Comparison of ENCODE assay signal across 11 cellular contexts in genomic region chr5:93604119-93604963, GRCh38. TPM values are rescaled to one million over a fixed set of nuclear protein-coding genes. Genes with fewer than 3 reads are reported as not detected.
DNase-seq lines count a peak whose midpoint lies in the region; ATAC-seq and TF ChIP-seq lines count a peak whose summit lies in the region.
"Had no signal": no experiment of that assay in that cellular context is flagged by ENCODE, and none has a peak within 500 bp of the region (broad histone marks: within the 10 kb centered on the region; RNA-seq: fewer than 3 reads in every experiment).

No MANE protein-coding gene starts in this region.

- no peak overlapping the region for H4K8ac ChIP-seq in H9 (replicated peaks; ENCODE audit: insufficient read length, low read depth, low read length)

- no peak overlapping the region for H2BK5ac ChIP-seq in H9 (ENCODE audit: insufficient read length, low read length)

- H3K4me3 ChIP-seq in ACC112 (ENCODE audit: low read depth, low read length): peak overlapping the region; percentile 60
- peak overlapping the region; percentile 11 for H3K4me3 ChIP-seq in ectodermal cell (ENCODE audit: insufficient read depth, low read depth, low read length)
- no peak overlapping the region for H3K4me3 ChIP-seq in neural cell (ENCODE audit: low read length)
- H3K4me3 ChIP-seq in CD8-positive, alpha-beta T cell (ENCODE audit: low read depth, low read length): no peak overlapping the region
- H3K4me3 ChIP-seq: skin epidermis had no signal

- H2AK5ac ChIP-seq in H9 (ENCODE audit: insufficient read length, low read length): no peak overlapping the region

- no peak overlapping the region for H3K27ac Mint-ChIP-seq in H9
- no peak overlapping the region for H3K27ac Mint-ChIP-seq in CD8-positive, alpha-beta T cell

- no peaks in the 10 kb centered on the region for H3F3A ChIP-seq in neural cell (ENCODE audit: insufficient read depth, low read length, poor library complexity, severe bottlenecking)

- H2BK20ac ChIP-seq in H9 (ENCODE audit: low read depth, low read length, poor library complexity, severe bottlenecking): no peak overlapping the region

- H3K27me3 Mint-ChIP-seq in H9 (ENCODE audit: low read depth): no peaks in the 10 kb centered on the region
- peaks cover 68% of the 10 kb centered on the region for H3K27me3 Mint-ChIP-seq in CD8-positive, alpha-beta T cell (ENCODE audit: low read depth)

- H3T11ph ChIP-seq in H9 (ENCODE audit: low read length): no peak overlapping the region

- TF ChIP-seq CTCF in H9 (conservative IDR thresholded peaks at IDR 0.05) (no peak), neural cell (IDR thresholded peaks at IDR 0.05; ENCODE audit: poor library complexity, severe bottlenecking) (no peak)
- no peak for TF ChIP-seq CTCF in CD8-positive, alpha-beta T cell (IDR thresholded peaks at IDR 0.05)

- H3K18ac ChIP-seq in H9 (ENCODE audit: insufficient read length, low read depth, low read length): no peak overlapping the region

- no peak overlapping the region for H4K5ac ChIP-seq in H9 (ENCODE audit: insufficient read length, low read depth, low read length)

- no peak overlapping the region for H3K56ac ChIP-seq in H9 (ENCODE audit: insufficient read length, low read depth, low read length)

- H3K27me3 ChIP-seq in ACC112 (ENCODE audit: insufficient read depth, low read length) (peaks cover 20% of the 10 kb centered on the region), H9 (ENCODE audit: insufficient read depth, low read length) (peaks cover 86% of the 10 kb centered on the region), ectodermal cell (ENCODE audit: control insufficient read depth, insufficient read depth, low read length, poor library complexity, severe bottlenecking) (peaks cover 100% of the 10 kb centered on the region), neural cell (ENCODE audit: insufficient read depth, low read depth, low read length) (peaks cover 100% of the 10 kb centered on the region)
- peaks cover 63% of the 10 kb centered on the region for H3K27me3 ChIP-seq in CD8-positive, alpha-beta T cell (ENCODE audit: insufficient read depth, low read length)

- intact Hi-C loops in CD8-positive, alpha-beta T cell (cut with DNase I, micrococcal nuclease): no loop called here

- H3K4me1 ChIP-seq in ACC112 (ENCODE audit: control insufficient read depth, insufficient read depth, low read length, unreplicated experiment): peaks cover 12% of the 10 kb centered on the region
- peaks cover 3% of the 10 kb centered on the region; the same call in 1 of the 2 replicates for H3K4me1 ChIP-seq in H9 (ENCODE audit: insufficient read depth, low read length)
- H3K4me1 ChIP-seq in ectodermal cell (ENCODE audit: control insufficient read depth, insufficient read depth, low read length): peaks cover 35% of the 10 kb centered on the region
- peaks cover 6% of the 10 kb centered on the region for H3K4me1 ChIP-seq in CD8-positive, alpha-beta T cell (ENCODE audit: insufficient read depth, low read length)

- TF ChIP-seq RAD21 in neural cell (conservative IDR thresholded peaks at IDR 0.05): no peak

- no peaks in the 10 kb centered on the region for H3K79me1 ChIP-seq in H9 (ENCODE audit: insufficient read depth, low read depth, low read length, poor library complexity, severe bottlenecking)

- CTCF ChIA-PET in CD8-positive, alpha-beta T cell (lab: Charles Lee): interaction anchor here (0.7 kb wide), 1 partner anchor 201 kb away, joined by 4 read pairs; no protein-coding TSS in a partner anchor

- POLR2A ChIA-PET in CD8-positive, alpha-beta T cell (lab: Charles Lee): no interaction called here

- ATAC-seq in CD8-positive, alpha-beta T cell: no peak

- H4K20me1 ChIP-seq in H9 (ENCODE audit: control insufficient read depth, insufficient read depth, insufficient read length) (no peaks in the 10 kb centered on the region), neural cell (ENCODE audit: insufficient read depth) (no peaks in the 10 kb centered on the region)

- H3K9me2 ChIP-seq in neural cell (ENCODE audit: insufficient read depth, low read length): no peaks in the 10 kb centered on the region

- no peak overlapping the region for H3K27ac ChIP-seq in ACC112 (ENCODE audit: low read depth, low read length)
- no peak overlapping the region for H3K27ac ChIP-seq in H9 (ENCODE audit: insufficient read length, low read depth, low read length)
- no peak overlapping the region for H3K27ac ChIP-seq in ectodermal cell (ENCODE audit: insufficient read depth, low read depth, low read length, poor library complexity, severe bottlenecking)
- no peak overlapping the region for H3K27ac ChIP-seq in neural cell (ENCODE audit: low read length)
- H3K27ac ChIP-seq in CD8-positive, alpha-beta T cell (ENCODE audit: low read depth, low read length): no peak overlapping the region
- H3K27ac ChIP-seq: skin epidermis had no signal

- H4K91ac ChIP-seq in H9 (ENCODE audit: insufficient read length, low read depth, low read length): no peak overlapping the region

- no peaks in the 10 kb centered on the region for H3K36me3 ChIP-seq in ACC112 (ENCODE audit: insufficient read depth, low read length)
- H3K36me3 ChIP-seq in ectodermal cell (ENCODE audit: control insufficient read depth, insufficient read depth, low read length): no peaks in the 10 kb centered on the region
- H3K36me3 ChIP-seq in neural cell (ENCODE audit: insufficient read depth, low read length): no peaks in the 10 kb centered on the region
- H3K36me3 ChIP-seq in CD8-positive, alpha-beta T cell (ENCODE audit: insufficient read depth, low read length): no peaks in the 10 kb centered on the region

- TF ChIP-seq EP300 in neural cell (conservative IDR thresholded peaks at IDR 0.05; ENCODE audit: poor library complexity, severe bottlenecking): no peak

- H3K23me2 ChIP-seq in H9 (ENCODE audit: insufficient read length, low read depth, low read length, poor library complexity, severe bottlenecking): peaks cover 4% of the 10 kb centered on the region

- H3K4me2 ChIP-seq in H9 (ENCODE audit: insufficient read depth, insufficient read length, low read length): no peak overlapping the region
- H3K4me2 ChIP-seq in neural cell (ENCODE audit: low read length): no peak overlapping the region

- no peak overlapping the region for H3K9ac ChIP-seq in H9 (ENCODE audit: extremely low read depth, insufficient read length, low read length)
- H3K9ac ChIP-seq in neural cell (ENCODE audit: low read length): no peak overlapping the region

- no peak overlapping the region for H2BK15ac ChIP-seq in H9 (ENCODE audit: low read depth, low read length)

- H3K9me3 ChIP-seq in H9 (ENCODE audit: control insufficient read depth, low read depth, low read length) (no peaks in the 10 kb centered on the region), ectodermal cell (ENCODE audit: control insufficient read depth, low read length) (no peaks in the 10 kb centered on the region), neural cell (ENCODE audit: low read length) (no peaks in the 10 kb centered on the region)
- H3K9me3 ChIP-seq in CD8-positive, alpha-beta T cell (ENCODE audit: low read length): no peaks in the 10 kb centered on the region

- no peaks in the 10 kb centered on the region for H3K36me3 Mint-ChIP-seq in H9 (ENCODE audit: insufficient read depth in 1 of 3, low read depth in 3 of 3)
- no peaks in the 10 kb centered on the region for H3K36me3 Mint-ChIP-seq in CD8-positive, alpha-beta T cell

- no peak overlapping the region for H3K23ac ChIP-seq in H9 (ENCODE audit: insufficient read length, low read depth, low read length)

- H3K4ac ChIP-seq in H9 (ENCODE audit: low read depth, low read length): no peak overlapping the region

- peak overlapping the region in 1 of 2 experiments; percentile 42; a peak in 1 of 5 replicates for H3K4me3 Mint-ChIP-seq in H9
- no peak overlapping the region for H3K4me3 Mint-ChIP-seq in CD8-positive, alpha-beta T cell

- H3K79me2 ChIP-seq in ACC112 (ENCODE audit: control insufficient read depth, insufficient read depth, low read length, unreplicated experiment) (no peaks in the 10 kb centered on the region), H9 (ENCODE audit: insufficient read depth, low read length) (no peaks in the 10 kb centered on the region), neural cell (replicated peaks; ENCODE audit: insufficient read depth, low read length) (no peaks in the 10 kb centered on the region)

- peaks cover 2 to 13% of the 10 kb centered on the region in 2 experiments; a peak in 3 of 5 replicates for H3K9me3 Mint-ChIP-seq in H9
- no peaks in the 10 kb centered on the region for H3K9me3 Mint-ChIP-seq in CD8-positive, alpha-beta T cell

- H3K14ac ChIP-seq in H9 (ENCODE audit: insufficient read depth, low read length): no peak overlapping the region

- H2BK12ac ChIP-seq in H9 (ENCODE audit: insufficient read length, low read depth, low read length): no peak overlapping the region

- H2BK120ac ChIP-seq in H9 (ENCODE audit: low read depth, low read length, poor library complexity, severe bottlenecking): no peak overlapping the region

- peaks cover 15 to 38% of the 10 kb centered on the region in 2 experiments for H3K4me1 Mint-ChIP-seq in H9
- peaks cover 16% of the 10 kb centered on the region for H3K4me1 Mint-ChIP-seq in CD8-positive, alpha-beta T cell (ENCODE audit: low read depth)

- DNase-seq in H9 (peak; percentile 61), MV-4-11 (lab: John Stamatoyannopoulos, UW) (no peak), cerebellar nuclear complex (lab: John Stamatoyannopoulos, UW) (no peak), CD1c-positive myeloid dendritic cell (ENCODE audit: extremely low spot score) (no peak)
- DNase-seq in CD8-positive, alpha-beta T cell: no peak
- DNase-seq: amniotic stem cell, DND-41 had no signal

- H2AFZ ChIP-seq in ACC112 (ENCODE audit: low read length, unreplicated experiment) (no peak overlapping the region), H9 (ENCODE audit: low read length) (no peak overlapping the region), neural cell (ENCODE audit: low read depth, low read length) (no peak overlapping the region)

- WGBS in H9 (ENCODE audit: extremely low coverage, insufficient read length, low lambda C conversion rate): no CpG with 5 or more reads among the region's 54 CpGs
- 2% methylated on average over 54 of the region's 54 CpGs for WGBS in ectodermal cell, 2 experiments

TF ChIP-seq in neural cell, 6 proteins besides CTCF, POLR2A, EP300 and RAD21 (continues in another document):
- no peak for TF ChIP-seq TAF1 (IDR thresholded peaks at IDR 0.05; ENCODE audit: low read depth)

RNA-seq across cellular contexts. Expression of gene NR2F1, which starts 21.3 kb away (rescaled TPM):
- not detected in 2 replicates for total RNA-seq in H9 (2021)
- polyA plus RNA-seq in ectodermal cell (2013, experiment 1 of 4): 140 TPM
- polyA plus RNA-seq in ectodermal cell (2013, experiment 2 of 4): 135 TPM
- polyA plus RNA-seq in ectodermal cell (2013, experiment 3 of 4): 150 TPM
- 188 TPM for polyA plus RNA-seq in ectodermal cell (2013, experiment 4 of 4)
- polyA plus RNA-seq in neural cell: 2.1 and 2.3 TPM in 2 replicates
- polyA minus RNA-seq in neural cell: 1.7 and 1.9 TPM in 2 replicates
- not detected for total RNA-seq in CD8-positive, alpha-beta T cell

RNA-seq across cellular contexts. Expression of gene NR2F1-AS1, which starts 23.3 kb away (rescaled TPM):
- total RNA-seq in H9 (2021): 1.7 and 1.9 TPM in 2 replicates
- polyA plus RNA-seq in ectodermal cell (2013, experiment 1 of 4): 17.0 TPM
- polyA plus RNA-seq in ectodermal cell (2013, experiment 2 of 4): 18.7 TPM
- polyA plus RNA-seq in ectodermal cell (2013, experiment 3 of 4): 13.3 TPM
- polyA plus RNA-seq in ectodermal cell (2013, experiment 4 of 4): 19.5 TPM
- polyA plus RNA-seq in neural cell: 0.24 and 0.42 TPM in 2 replicates
- polyA minus RNA-seq in neural cell: 0.97 and 2.0 TPM in 2 replicates
- not detected for total RNA-seq in CD8-positive, alpha-beta T cell

Comparison
In these comparisons a context has a peak if more than half of its experiments do, and no peak if none do; other contexts are left out.
1. H3K4me3 ChIP-seq: peak in ACC112 (single experiment) and ectodermal cell (single experiment); none in neural cell (single experiment) and CD8-positive, alpha-beta T cell (single experiment).